15 cellular contexts compared by ENCODE assay signal in the genomic region with DNA sequence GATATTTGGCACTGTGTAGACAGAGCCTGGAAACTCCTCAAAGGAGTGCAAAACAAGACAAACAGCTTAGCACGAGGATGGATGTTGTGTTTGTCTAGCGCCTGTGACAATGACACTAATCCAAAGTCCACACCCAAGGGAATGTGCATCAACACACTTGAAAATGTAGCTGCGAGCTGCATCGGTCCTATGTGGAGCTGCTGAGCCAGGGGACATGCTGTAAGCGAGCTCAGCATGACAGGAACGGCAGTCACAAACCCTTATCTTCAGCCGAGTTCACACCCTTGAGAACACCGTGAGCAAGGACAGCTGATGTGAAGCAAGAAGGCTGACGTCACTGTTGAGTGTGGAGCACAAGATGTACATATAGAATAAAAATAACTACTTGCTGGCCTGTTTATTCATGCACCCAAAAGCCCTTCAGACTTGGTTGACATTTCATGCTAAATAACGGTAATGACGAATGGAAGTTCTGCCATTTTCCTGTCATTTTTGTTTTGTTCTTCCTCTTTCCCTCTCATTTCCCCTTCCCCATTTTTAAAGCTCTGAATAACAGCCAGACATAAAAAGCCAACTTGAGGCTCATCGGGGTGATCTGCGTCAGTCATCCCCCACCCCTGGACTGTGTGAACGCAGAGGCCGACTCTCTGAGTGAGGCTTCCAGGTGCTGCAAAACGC.
DNase-seq lines count a peak whose midpoint lies in the region; ATAC-seq and TF ChIP-seq lines count a peak whose summit lies in the region.
"Had no signal": no experiment of that assay in that cellular context is flagged by ENCODE, and none has a peak within 500 bp of the region (broad histone marks: within the 10 kb centered on the region; RNA-seq: fewer than 3 reads in every experiment).

No MANE protein-coding gene starts in this region.

- peak overlapping the region; percentile 87 for H3K27ac ChIP-seq in neuronal stem cell (replicated peaks; ENCODE audit: low read length)
- no peak overlapping the region for H3K27ac ChIP-seq in aorta (ENCODE audit: low read depth in 1 of 2, low read length in 2 of 2)
- H3K27ac ChIP-seq: neutrophil, WERI-Rb-1 had no signal

- no peak overlapping the region for H2BK5ac ChIP-seq in neuronal stem cell (ENCODE audit: low read length)

- H3K9me3 ChIP-seq in neuronal stem cell (replicated peaks in 1 of 2; ENCODE audit: control insufficient read depth in 2 of 2, insufficient read depth in 1 of 2, low read depth in 1 of 2, low read length in 2 of 2) (peaks cover 3 to 9% of the 10 kb centered on the region in 2 donors), aorta (ENCODE audit: control insufficient read depth, low read length) (no peaks in the 10 kb centered on the region)
- H3K9me3 ChIP-seq: neutrophil had no signal

- H3K27me3 ChIP-seq in neuronal stem cell (ENCODE audit: control insufficient read depth in 3 of 3, insufficient read depth in 3 of 3, low read depth in 1 of 3, low read length in 3 of 3) (no peaks in the 10 kb centered on the region), aorta (ENCODE audit: control insufficient read depth in 1 of 2, insufficient read depth in 2 of 2, low read length in 1 of 2) (no peaks in the 10 kb centered on the region)
- H3K27me3 ChIP-seq: neutrophil had no signal

- H3K36me3 ChIP-seq in neuronal stem cell (replicated peaks in 1 of 2; ENCODE audit: control insufficient read depth in 2 of 2, insufficient read depth in 2 of 2, low read length in 2 of 2) (no peaks in the 10 kb centered on the region), aorta (ENCODE audit: control insufficient read depth in 1 of 2, insufficient read depth in 2 of 2, low read length in 1 of 2) (no peaks in the 10 kb centered on the region)
- H3K36me3 ChIP-seq: neutrophil, WERI-Rb-1 had no signal

- no peak overlapping the region for H3K9ac ChIP-seq in neuronal stem cell (ENCODE audit: low read depth, low read length, poor library complexity)

- H2AK5ac ChIP-seq in neuronal stem cell (ENCODE audit: low read depth, low read length), result no peak overlapping the region

- no peak overlapping the region for H2BK15ac ChIP-seq in neuronal stem cell (ENCODE audit: low read length)

- no peak for ATAC-seq in aorta (ENCODE audit: low FRiP score)
- no peak for ATAC-seq in HG02852 (IDR thresholded peaks at IDR 0.05; ENCODE audit: unreplicated experiment)
- ATAC-seq: activated CD8-positive, alpha-beta memory T cell treated with anti-CD3 and anti-CD28 coated beads, Interleukin-2, amount 10 ng/mL, durations not matched to agents 7 days and 5 days had no signal

- H3K14ac ChIP-seq in neuronal stem cell (ENCODE audit: low read length), result no peak overlapping the region

- no peak overlapping the region for H4K91ac ChIP-seq in neuronal stem cell (ENCODE audit: low read depth, low read length, poor library complexity)

- H2BK12ac ChIP-seq in neuronal stem cell (ENCODE audit: low read length), result peak overlapping the region; percentile 31

- no peaks in the 10 kb centered on the region for H3K79me1 ChIP-seq in neuronal stem cell (ENCODE audit: low read depth, low read length)

- no peak overlapping the region for H4K8ac ChIP-seq in neuronal stem cell (ENCODE audit: low read depth, low read length)

- peak; percentile 84 for DNase-seq in DMS53 treated with DMSO at 0.1 percent for 48 hours (lab: John Stamatoyannopoulos, UW; ENCODE audit: unreplicated experiment)
- peak; percentile 26 for DNase-seq in astrocyte of the hippocampus (ENCODE audit: low read depth, low spot score)
- DNase-seq in fibroblast of the aortic adventitia (ENCODE audit: low read depth), result peak; percentile 10
- no peak for DNase-seq in neuronal stem cell (ENCODE audit: low spot score)
- DNase-seq in DMS114 treated with DMSO at 0.1 percent for 48 hours (lab: John Stamatoyannopoulos, UW; ENCODE audit: unreplicated experiment), result no peak
- no peak for DNase-seq in COR-L47 (lab: John Stamatoyannopoulos, UW)
- no peak for DNase-seq in aorta
- DNase-seq: activated CD8-positive, alpha-beta memory T cell treated with anti-CD3 and anti-CD28 coated beads, Interleukin-2, amount 10 ng/mL, durations not matched to agents 7 days and 5 days; activated naive CD4-positive, alpha-beta T cell treated with anti-CD3 and anti-CD28 coated beads, Interleukin-2, amount 50 U/mL, for 16 hours; effector CD4-positive, alpha-beta T cell; NCI-H2107; stimulated activated CD4-positive, alpha-beta T cell treated with anti-CD3 and anti-CD28 coated beads, Interleukin-12 subunit alpha, Interleukin-12 subunit beta, amount 100 ng/mL, for 4 hours; WERI-Rb-1 had no signal

- H3K4me1 ChIP-seq in neuronal stem cell (ENCODE audit: control insufficient read depth in 2 of 2, insufficient read depth in 1 of 2, low read depth in 1 of 2, low read length in 2 of 2) (peaks cover 18 to 32% of the 10 kb centered on the region in 2 donors), aorta (ENCODE audit: control insufficient read depth in 1 of 2, insufficient read depth in 2 of 2, low read length in 2 of 2) (no peaks in the 10 kb centered on the region)

- TF ChIP-seq CTCF in fibroblast of the aortic adventitia (IDR thresholded peaks at IDR 0.05; ENCODE audit: insufficient read depth, low read length), result no peak

- H2AFZ ChIP-seq in neuronal stem cell (ENCODE audit: low read length), result peak overlapping the region; percentile 36

- H3K18ac ChIP-seq in neuronal stem cell (ENCODE audit: low read length), result peak overlapping the region; percentile 84

- H2BK120ac ChIP-seq in neuronal stem cell (ENCODE audit: low read depth, low read length), result no peak overlapping the region

- no peak overlapping the region for H3K4ac ChIP-seq in neuronal stem cell (ENCODE audit: low read length)

- no peak overlapping the region for H3K23ac ChIP-seq in neuronal stem cell (ENCODE audit: low read depth, low read length, poor library complexity)

- intact Hi-C loops in aorta (cut with DNase I), result no loop called here

- H3K4me3 ChIP-seq in fibroblast of the aortic adventitia (ENCODE audit: low read depth, low read length) (no peak overlapping the region), neuronal stem cell (ENCODE audit: low read length in 2 of 2) (no peak overlapping the region), aorta (ENCODE audit: low read length in 2 of 2) (no peak overlapping the region)

- no CpG with 5 or more reads among the region's 16 CpGs for WGBS in neuronal stem cell (ENCODE audit: extremely low coverage in 2 of 2, insufficient read length in 2 of 2, insufficient replicate concordance in 1 of 2), 2 donors
- 48 to 53% methylated on average over 16 of the region's 16 CpGs for WGBS in aorta, 2 donors

- H3K4me2 ChIP-seq in neuronal stem cell (ENCODE audit: insufficient read depth, low read length, poor library complexity, severe bottlenecking), result no peak overlapping the region

Comparison
In these comparisons a context has a peak if more than half of its experiments do, and no peak if none do; other contexts are left out.
1. DNase-seq: peak in DMS53 treated with DMSO at 0.1 percent for 48 hours (single experiment), astrocyte of the hippocampus (single experiment) and fibroblast of the aortic adventitia (single experiment); none in neuronal stem cell (single experiment), DMS114 treated with DMSO at 0.1 percent for 48 hours (single experiment), COR-L47 (single experiment) and aorta (0 of 2).